In genomic region chr14:61524211-61524806, GRCh38 we compare ENCODE assay signal across 8 cellular contexts.
DNase-seq lines count a peak whose midpoint lies in the region; ATAC-seq and TF ChIP-seq lines count a peak whose summit lies in the region.

No MANE protein-coding gene starts in this region.

- H3K4me1 Mint-ChIP-seq in nephron: peaks cover 31% of the 10 kb centered on the region

- H3K36me3 Mint-ChIP-seq in nephron (ENCODE audit: low read depth): no peaks in the 10 kb centered on the region

- H3K9me3 Mint-ChIP-seq in nephron: no peaks in the 10 kb centered on the region

- peak; percentile 92 for DNase-seq in DMS53 (lab: John Stamatoyannopoulos, UW)
- DNase-seq in NCI-H2196 (lab: John Stamatoyannopoulos, UW; ENCODE audit: unreplicated experiment): peak; percentile 93
- peak; percentile 91 for DNase-seq in dermis blood vessel endothelial cell
- DNase-seq in GOT3 (lab: John Stamatoyannopoulos, UW): no peak
- DNase-seq in 8988T: no peak

- no peak overlapping the region for H3K4me3 Mint-ChIP-seq in nephron

- no peak for TF ChIP-seq CTCF in nephron (IDR thresholded peaks at IDR 0.05; ENCODE audit: unreplicated experiment in 3 of 3)

- H3K27ac Mint-ChIP-seq in nephron: peak overlapping the region in 2 of 3 experiments; percentile 73

- no peaks in the 10 kb centered on the region for H3K27me3 Mint-ChIP-seq in nephron (ENCODE audit: low read depth)

- no peak for ATAC-seq in HG02885 (IDR thresholded peaks at IDR 0.05; ENCODE audit: poor library complexity, unreplicated experiment)
- no peak for ATAC-seq in GM18520 (IDR thresholded peaks at IDR 0.05; ENCODE audit: unreplicated experiment)

Comparison
In these comparisons a context has a peak if more than half of its experiments do, and no peak if none do; other contexts are left out.
1. DNase-seq: peak in DMS53 (single experiment), NCI-H2196 (single experiment) and dermis blood vessel endothelial cell (single experiment); none in GOT3 (single experiment) and 8988T (single experiment).